ENCODE assay signal across 26 cellular contexts in the genomic region with DNA sequence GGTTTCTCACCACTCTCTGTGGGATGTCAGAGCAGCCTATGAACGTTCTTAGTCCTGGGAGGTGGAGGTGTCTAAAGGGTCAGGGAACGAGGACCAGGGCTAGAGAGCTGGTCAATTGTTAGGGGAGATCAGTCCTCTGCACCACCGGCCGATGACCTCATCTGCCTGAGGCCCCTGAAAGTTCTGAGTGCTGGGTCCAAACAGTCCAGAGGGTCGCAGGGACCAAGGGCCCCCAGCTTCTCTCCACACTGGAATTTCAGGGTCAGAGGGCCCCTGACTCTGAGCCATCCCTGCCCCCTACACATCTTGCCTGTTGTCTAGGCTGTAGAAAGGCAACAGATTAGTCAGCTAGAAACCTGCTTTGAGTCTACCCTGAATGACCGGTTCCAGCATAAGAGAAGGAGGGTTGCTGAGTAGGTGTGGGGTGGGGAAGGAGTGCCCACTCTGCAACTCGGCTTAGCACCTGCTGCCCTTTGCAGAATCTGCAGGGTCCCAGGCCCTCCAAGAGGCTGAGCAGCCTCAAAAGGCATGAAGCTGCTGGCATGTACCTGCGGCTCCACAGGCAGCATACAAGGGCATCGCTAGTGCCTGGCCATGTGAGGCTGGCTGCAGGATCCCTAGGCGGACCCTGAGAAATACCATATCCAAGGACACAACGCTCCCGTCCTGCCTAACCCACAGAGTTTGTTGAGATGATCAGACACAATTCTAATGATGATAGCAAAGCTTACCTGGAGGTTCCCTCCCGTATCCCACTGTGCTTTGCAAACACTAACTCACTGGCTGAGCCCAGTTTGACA. TPM values are rescaled to one million over a fixed set of nuclear protein-coding genes. Genes with fewer than 3 reads are reported as not detected.
DNase-seq lines count a peak whose midpoint lies in the region; ATAC-seq and TF ChIP-seq lines count a peak whose summit lies in the region.
"Had no signal": no experiment of that assay in that cellular context is flagged by ENCODE, and none has a peak within 500 bp of the region (broad histone marks: within the 10 kb centered on the region; RNA-seq: fewer than 3 reads in every experiment).

No MANE protein-coding gene starts in this region.

- H3K4me2 ChIP-seq in neural progenitor cell: no peak overlapping the region
- H3K4me2 ChIP-seq: KMS-11 had no signal

- H3K36me3 ChIP-seq in colonic mucosa (no peaks in the 10 kb centered on the region), neural progenitor cell (no peaks in the 10 kb centered on the region)
- H3K36me3 ChIP-seq: SJCRH30 had no signal

- no peaks in the 10 kb centered on the region for H3K4me1 ChIP-seq in colonic mucosa
- H3K4me1 ChIP-seq in neural progenitor cell: no peaks in the 10 kb centered on the region
- H3K4me1 ChIP-seq: SJCRH30 had no signal

- H3K79me2 ChIP-seq in neural progenitor cell (ENCODE audit: low read depth): no peaks in the 10 kb centered on the region

- H3K27ac Mint-ChIP-seq in natural killer cell treated with Interleukin-12 subunit alpha and Interleukin-12 subunit beta and Interleukin-15 and Interleukin-18, amount 100 ng/mL, for 72 hours: no peak overlapping the region
- H3K27ac Mint-ChIP-seq in natural killer cell (no peak overlapping the region), neural progenitor cell (peak overlapping the region; percentile 50)
- H3K27ac Mint-ChIP-seq: CD8-positive, alpha-beta memory T cell; H9; HFFc6 had no signal

- peak; percentile 20 for DNase-seq in natural killer cell treated with Interleukin-12 subunit alpha and Interleukin-12 subunit beta and Interleukin-15 and Interleukin-18, amount 100 ng/mL, for 72 hours (ENCODE audit: low spot score)
- DNase-seq in natural killer cell (no peak), colonic mucosa (peak; percentile 13), neural progenitor cell (ENCODE audit: low spot score) (no peak), ureter (ENCODE audit: low spot score) (peak; percentile 41), DMS53 treated with DMSO at 0.1 percent for 48 hours (lab: John Stamatoyannopoulos, UW; ENCODE audit: unreplicated experiment) (no peak), NCI-H1694 treated with DMSO at 0.1 percent for 48 hours (lab: John Stamatoyannopoulos, UW) (no peak)
- DNase-seq: Calu3; CD8-positive, alpha-beta memory T cell; GDM1; GM23248; H9; HFFc6; IMR-90; NCI-H1092 treated with DMSO at 0.1 percent for 48 hours; NCI-H146; NCI-H2081; NCI-H2171; NCI-H345; NCI-H524 treated with DMSO at 0.1 percent for 48 hours; NCI-H82; SJCRH30 had no signal

- H4K20me1 ChIP-seq in neural progenitor cell (ENCODE audit: low read depth): no peaks in the 10 kb centered on the region

- no peaks in the 10 kb centered on the region for H3K9me3 ChIP-seq in colonic mucosa
- H3K9me3 ChIP-seq in neural progenitor cell (ENCODE audit: low read depth): no peaks in the 10 kb centered on the region
- H3K9me3 ChIP-seq: SJCRH30 had no signal

- peaks cover 20 to 25% of the 10 kb centered on the region in 2 donors for H3K27me3 Mint-ChIP-seq in natural killer cell treated with Interleukin-12 subunit alpha and Interleukin-12 subunit beta and Interleukin-15 and Interleukin-18, amount 100 ng/mL, for 72 hours
- peaks cover 18 to 26% of the 10 kb centered on the region in 2 donors for H3K27me3 Mint-ChIP-seq in natural killer cell (ENCODE audit: low read depth in 2 of 2)
- peaks cover 5% of the 10 kb centered on the region for H3K27me3 Mint-ChIP-seq in neural progenitor cell (ENCODE audit: insufficient read depth, low read depth)

- H3K27me3 ChIP-seq in colonic mucosa: no peaks in the 10 kb centered on the region
- H3K27me3 ChIP-seq in neural progenitor cell: no peaks in the 10 kb centered on the region

- H3K4me1 Mint-ChIP-seq in natural killer cell treated with Interleukin-12 subunit alpha and Interleukin-12 subunit beta and Interleukin-15 and Interleukin-18, amount 100 ng/mL, for 72 hours (ENCODE audit: low read depth in 2 of 2): no peaks in the 10 kb centered on the region
- H3K4me1 Mint-ChIP-seq in natural killer cell (no peaks in the 10 kb centered on the region), neural progenitor cell (peaks cover 32% of the 10 kb centered on the region)
- H3K4me1 Mint-ChIP-seq: CD8-positive, alpha-beta memory T cell; H9 had no signal

- H3K4me3 Mint-ChIP-seq in natural killer cell treated with Interleukin-12 subunit alpha and Interleukin-12 subunit beta and Interleukin-15 and Interleukin-18, amount 100 ng/mL, for 72 hours: no peak overlapping the region
- H3K4me3 Mint-ChIP-seq in natural killer cell (no peak overlapping the region), neural progenitor cell (no peak overlapping the region)
- H3K4me3 Mint-ChIP-seq: CD8-positive, alpha-beta memory T cell; H9; HFFc6 had no signal

- H3K9ac ChIP-seq in colonic mucosa (ENCODE audit: low read depth in 2 of 2, low read length in 2 of 2) (no peak overlapping the region), neural progenitor cell (no peak overlapping the region)
- H3K9ac ChIP-seq: GM23248, KMS-11 had no signal

- H3F3A ChIP-seq in neural progenitor cell (ENCODE audit: low read depth): no peaks in the 10 kb centered on the region

- H3K9me3 Mint-ChIP-seq in natural killer cell treated with Interleukin-12 subunit alpha and Interleukin-12 subunit beta and Interleukin-15 and Interleukin-18, amount 100 ng/mL, for 72 hours: no peaks in the 10 kb centered on the region
- H3K9me3 Mint-ChIP-seq in natural killer cell (no peaks in the 10 kb centered on the region), neural progenitor cell (peaks cover 7% of the 10 kb centered on the region)
- H3K9me3 Mint-ChIP-seq: H9 had no signal

- no peak for ATAC-seq in natural killer cell treated with Interleukin-12 subunit alpha and Interleukin-12 subunit beta and Interleukin-15 and Interleukin-18, amount 100 ng/mL, for 72 hours
- ATAC-seq in natural killer cell (no peak), GM21529 (IDR thresholded peaks at IDR 0.05; ENCODE audit: unreplicated experiment) (no peak)
- ATAC-seq: Panc1 had no signal

- no peaks in the 10 kb centered on the region for H3K36me3 Mint-ChIP-seq in natural killer cell treated with Interleukin-12 subunit alpha and Interleukin-12 subunit beta and Interleukin-15 and Interleukin-18, amount 100 ng/mL, for 72 hours
- H3K36me3 Mint-ChIP-seq in natural killer cell: no peaks in the 10 kb centered on the region
- H3K36me3 Mint-ChIP-seq in neural progenitor cell: no peaks in the 10 kb centered on the region
- H3K36me3 Mint-ChIP-seq: CD8-positive, alpha-beta memory T cell had no signal

- H3K4me3 ChIP-seq in colonic mucosa: no peak overlapping the region
- no peak overlapping the region for H3K4me3 ChIP-seq in neural progenitor cell
- H3K4me3 ChIP-seq: GM23248, SJCRH30 had no signal

- intact Hi-C loops in natural killer cell (cut with micrococcal nuclease): no loop called here
- intact Hi-C loops in colonic mucosa (cut with DNase I): loop anchor here (10.0 kb wide), 1 partner anchor 270 kb away; no protein-coding TSS in a partner anchor

- H3K27ac ChIP-seq in colonic mucosa (no peak overlapping the region), neural progenitor cell (no peak overlapping the region)
- H3K27ac ChIP-seq: C4-2B, GM23248, KMS-11, SJCRH30 had no signal

- no peak for TF ChIP-seq CTCF in natural killer cell (IDR thresholded peaks at IDR 0.05)
- no peak for TF ChIP-seq CTCF in colonic mucosa (IDR thresholded peaks at IDR 0.05)
- TF ChIP-seq CTCF in neural progenitor cell (IDR thresholded peaks at IDR 0.05): no peak

- H2AFZ ChIP-seq in neural progenitor cell (replicated peaks): no peak overlapping the region
- H2AFZ ChIP-seq: GM23248 had no signal

RNA-seq across cellular contexts. Expression of gene CLRN3, which starts 17.6 kb away (rescaled TPM):
- not detected for total RNA-seq in natural killer cell treated with Interleukin-12 subunit alpha and Interleukin-12 subunit beta and Interleukin-15 and Interleukin-18, amount 100 ng/mL, for 72 hours
- total RNA-seq in natural killer cell (not detected), colonic mucosa (100 to 1,000 TPM in 1 of 2 donors, 10 to 100 TPM in 1; 76.8 to 110 TPM), neural progenitor cell (ENCODE audit: low replicate concordance) (0.12 TPM in 1 of 2 replicates, not detected in the other), ureter (not detected)
- total RNA-seq: CD8-positive, alpha-beta memory T cell; GM23248; H9; HFFc6; IMR-90; SJCRH30 had no signal

RNA-seq across cellular contexts. Expression of gene PTPRE, which starts 31.7 kb away (rescaled TPM):
- 100 to 1,000 TPM in 1 of 2 donors, 10 to 100 TPM in 1; 65.1 to 147 TPM for total RNA-seq in natural killer cell treated with Interleukin-12 subunit alpha and Interleukin-12 subunit beta and Interleukin-15 and Interleukin-18, amount 100 ng/mL, for 72 hours
- 100 to 1,000 TPM; 274 to 280 (median 275) TPM for total RNA-seq in natural killer cell
- total RNA-seq in colonic mucosa: 10 to 100 TPM; 15.9 to 18.8 TPM
- 0.21 and 0.93 TPM in 2 replicates for total RNA-seq in neural progenitor cell (ENCODE audit: low replicate concordance)
- total RNA-seq in ureter: 33.0 TPM

Comparison
In these comparisons a context has a peak if more than half of its experiments do, and no peak if none do; other contexts are left out.
1. DNase-seq: peak in natural killer cell treated with Interleukin-12 subunit alpha and Interleukin-12 subunit beta and Interleukin-15 and Interleukin-18, amount 100 ng/mL, for 72 hours (single experiment), colonic mucosa (single experiment) and ureter (single experiment); none in natural killer cell (single experiment), neural progenitor cell (single experiment), DMS53 treated with DMSO at 0.1 percent for 48 hours (single experiment) and NCI-H1694 treated with DMSO at 0.1 percent for 48 hours (single experiment).
2. RNA of gene CLRN3, which starts 17.6 kb away (total RNA-seq): 76.8 to 110 TPM in colonic mucosa; not detected in ureter (single experiment), not detected in natural killer cell treated with Interleukin-12 subunit alpha and Interleukin-12 subunit beta and Interleukin-15 and Interleukin-18, amount 100 ng/mL, for 72 hours, not detected in natural killer cell and 0.12 TPM in neural progenitor cell; every median in the first group is over 10 times any median in the second.